In genomic region chr4:85274955-85275354, GRCh38 we compare ENCODE assay signal across 6 cellular contexts.
"Had no signal": no experiment of that assay in that cellular context is flagged by ENCODE, and none has a peak within 500 bp of the region (broad histone marks: within the 10 kb centered on the region; RNA-seq: fewer than 3 reads in every experiment).

No MANE protein-coding gene starts in this region.

- H3K9ac ChIP-seq: KMS-11 had no signal

- FAIRE-seq: HTR-8/SVneo had no signal

- H3K27ac ChIP-seq: HL-60, KMS-11 had no signal

- DNase-seq: IMR-90, KBM-7, KG1 had no signal

- H3K4me2 ChIP-seq: KMS-11 had no signal
